ENCODE assay signal across 2 cellular contexts in the genomic region with DNA sequence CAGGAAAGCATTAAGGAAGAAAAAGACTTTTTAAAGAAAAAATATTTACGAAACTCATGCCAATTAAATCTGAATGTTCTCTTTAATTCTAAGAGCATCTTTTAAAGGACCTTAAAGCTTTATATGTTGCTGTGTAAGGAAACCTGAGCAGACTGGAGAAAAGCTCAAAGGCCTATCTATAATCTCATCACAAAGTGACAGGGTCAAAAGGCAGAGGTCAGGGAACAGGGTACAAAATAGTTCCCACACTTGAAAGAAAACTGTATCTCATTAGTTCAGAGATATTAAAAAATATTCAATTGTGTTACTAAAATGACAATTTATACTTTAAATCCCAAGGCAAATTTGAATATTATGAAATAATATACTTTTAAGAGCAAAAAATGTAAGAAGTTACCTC.
TF ChIP-seq lines count a peak whose summit lies in the region.

No MANE protein-coding gene starts in this region.

TF ChIP-seq in K562, 482 proteins besides CTCF, POLR2A, EP300 and RAD21 (continued from another document):
- TF ChIP-seq, protein P1, sequence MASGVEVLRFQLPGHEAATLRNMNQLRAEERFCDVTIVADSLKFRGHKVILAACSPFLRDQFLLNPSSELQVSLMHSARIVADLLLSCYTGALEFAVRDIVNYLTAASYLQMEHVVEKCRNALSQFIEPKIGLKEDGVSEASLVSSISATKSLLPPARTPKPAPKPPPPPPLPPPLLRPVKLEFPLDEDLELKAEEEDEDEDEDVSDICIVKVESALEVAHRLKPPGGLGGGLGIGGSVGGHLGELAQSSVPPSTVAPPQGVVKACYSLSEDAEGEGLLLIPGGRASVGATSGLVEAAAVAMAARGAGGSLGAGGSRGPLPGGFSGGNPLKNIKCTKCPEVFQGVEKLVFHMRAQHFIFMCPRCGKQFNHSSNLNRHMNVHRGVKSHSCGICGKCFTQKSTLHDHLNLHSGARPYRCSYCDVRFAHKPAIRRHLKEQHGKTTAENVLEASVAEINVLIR (CRISPR knock-in tag; IDR thresholded peaks at IDR 0.05), result no peak
- TF ChIP-seq, protein P2, sequence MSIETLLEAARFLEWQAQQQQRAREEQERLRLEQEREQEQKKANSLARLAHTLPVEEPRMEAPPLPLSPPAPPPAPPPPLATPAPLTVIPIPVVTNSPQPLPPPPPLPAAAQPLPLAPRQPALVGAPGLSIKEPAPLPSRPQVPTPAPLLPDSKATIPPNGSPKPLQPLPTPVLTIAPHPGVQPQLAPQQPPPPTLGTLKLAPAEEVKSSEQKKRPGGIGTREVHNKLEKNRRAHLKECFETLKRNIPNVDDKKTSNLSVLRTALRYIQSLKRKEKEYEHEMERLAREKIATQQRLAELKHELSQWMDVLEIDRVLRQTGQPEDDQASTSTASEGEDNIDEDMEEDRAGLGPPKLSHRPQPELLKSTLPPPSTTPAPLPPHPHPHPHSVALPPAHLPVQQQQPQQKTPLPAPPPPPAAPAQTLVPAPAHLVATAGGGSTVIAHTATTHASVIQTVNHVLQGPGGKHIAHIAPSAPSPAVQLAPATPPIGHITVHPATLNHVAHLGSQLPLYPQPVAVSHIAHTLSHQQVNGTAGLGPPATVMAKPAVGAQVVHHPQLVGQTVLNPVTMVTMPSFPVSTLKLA (conservative IDR thresholded peaks at IDR 0.05), result no peak
- TF ChIP-seq TEAD1 (CRISPR knock-in tag; IDR thresholded peaks at IDR 0.05), result no peak
- TF ChIP-seq ZNF12 (CRISPR knock-in tag; IDR thresholded peaks at IDR 0.05), result no peak
- no peak for TF ChIP-seq ELF2 (CRISPR knock-in tag; IDR thresholded peaks at IDR 0.05)
- TF ChIP-seq NR2C2 (CRISPR knock-in tag; IDR thresholded peaks at IDR 0.05), result no peak
- peak; percentile 78 for TF ChIP-seq NR2C2 (tag; IDR thresholded peaks at IDR 0.05)
- TF ChIP-seq BRF1 (IDR thresholded peaks at IDR 0.05; ENCODE audit: borderline replicate concordance, extremely low read depth, insufficient read length), result no peak
- TF ChIP-seq YBX1 (IDR thresholded peaks at IDR 0.05), result no peak
- TF ChIP-seq ZNF354B (CRISPR knock-in tag; IDR thresholded peaks at IDR 0.05), result no peak

TF ChIP-seq in liver, 16 proteins besides CTCF, POLR2A, EP300 and RAD21 (continued from another document):
- no peak for TF ChIP-seq EGR1 (IDR thresholded peaks at IDR 0.05; ENCODE audit: low read depth in 2 of 2)
- no peak for TF ChIP-seq GABPA (IDR thresholded peaks at IDR 0.05 in 1 of 2, conservative IDR thresholded peaks at IDR 0.05 in 1 of 2)
- no peak for TF ChIP-seq FOXA2 (IDR thresholded peaks at IDR 0.05)
- no peak for TF ChIP-seq TAF1 (conservative IDR thresholded peaks at IDR 0.05)
- peak; percentile 9 for TF ChIP-seq NR2F2 (IDR thresholded peaks at IDR 0.05)
- TF ChIP-seq JUND (IDR thresholded peaks at IDR 0.05), result no peak
- TF ChIP-seq, protein P3, sequence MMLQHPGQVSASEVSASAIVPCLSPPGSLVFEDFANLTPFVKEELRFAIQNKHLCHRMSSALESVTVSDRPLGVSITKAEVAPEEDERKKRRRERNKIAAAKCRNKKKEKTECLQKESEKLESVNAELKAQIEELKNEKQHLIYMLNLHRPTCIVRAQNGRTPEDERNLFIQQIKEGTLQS (IDR thresholded peaks at IDR 0.05), result no peak
- TF ChIP-seq SP1 (IDR thresholded peaks at IDR 0.05), result no peak
- TF ChIP-seq FOXA1 (IDR thresholded peaks at IDR 0.05), result no peak
- TF ChIP-seq YY1 (IDR thresholded peaks at IDR 0.05), result no peak
- no peak for TF ChIP-seq RXRA (IDR thresholded peaks at IDR 0.05)
